In genomic region chr19:17391371-17392151, GRCh38 we compare ENCODE assay signal across 8 cellular contexts. TPM values are rescaled to one million over a fixed set of nuclear protein-coding genes. Genes with fewer than 3 reads are reported as not detected.
DNase-seq lines count a peak whose midpoint lies in the region; ATAC-seq and TF ChIP-seq lines count a peak whose summit lies in the region.

No MANE protein-coding gene starts in this region.

- H3K27me3 ChIP-seq in dorsolateral prefrontal cortex (peaks cover 0 to 21% (median 0%) of the 10 kb centered on the region in 45 donors), neuron (ENCODE audit: insufficient read depth, low read length) (no peaks in the 10 kb centered on the region)

- peaks cover 30% of the 10 kb centered on the region for H3K4me1 Mint-ChIP-seq in activated CD4-positive, alpha-beta T cell treated with anti-CD3 and anti-CD28 coated beads, Interleukin-2, amount 10 ng/mL, durations not matched to agents 7 days and 5 days

- ATAC-seq in HG03108 (IDR thresholded peaks at IDR 0.05; ENCODE audit: unreplicated experiment) = no peak

- intact Hi-C loops in dorsolateral prefrontal cortex (cut with DNase I) = loop anchor here in 1 of 2 donors (2.0 to 10.0 kb wide), 3 partner anchors 45 to 324 kb away; partner anchors contain the start of gene NXNL1

- TF ChIP-seq CTCF in dorsolateral prefrontal cortex (IDR thresholded peaks at IDR 0.05 in 54 of 56, conservative IDR thresholded peaks at IDR 0.05 in 2 of 56; ENCODE audit: low read depth in 1 of 56, partially characterized antibody in 56 of 56) = peak in 8 of 56 donors; percentile 2 to 15 (median 6)

- POLR2A ChIA-PET in activated CD4-positive, alpha-beta T cell treated with anti-CD3 and anti-CD28 coated beads, Interleukin-2, amount 10 ng/mL, durations not matched to agents 7 days and 5 days (lab: Charles Lee) = no interaction called here

- peaks cover 1% of the 10 kb centered on the region for H3K9me3 ChIP-seq in neuron (ENCODE audit: low read length)

- peaks cover 3% of the 10 kb centered on the region for H3K9me3 Mint-ChIP-seq in activated CD4-positive, alpha-beta T cell treated with anti-CD3 and anti-CD28 coated beads, Interleukin-2, amount 10 ng/mL, durations not matched to agents 7 days and 5 days

- peaks cover 22% of the 10 kb centered on the region for H3K27me3 Mint-ChIP-seq in activated CD4-positive, alpha-beta T cell treated with anti-CD3 and anti-CD28 coated beads, Interleukin-2, amount 10 ng/mL, durations not matched to agents 7 days and 5 days

- DNase-seq in activated CD4-positive, alpha-beta T cell treated with anti-CD3 and anti-CD28 coated beads, Interleukin-2, amount 10 ng/mL, durations not matched to agents 7 days and 5 days = no peak
- no peak for DNase-seq in activated CD4-positive, alpha-beta T cell treated with anti-CD3 and anti-CD28 coated beads, Interleukin-2, amount 50 U/mL, for 1 hour
- DNase-seq in NOMO-1 treated with DMSO at 0.1 percent for 48 hours (lab: John Stamatoyannopoulos, UW; ENCODE audit: unreplicated experiment) = peak; percentile 73
- DNase-seq in dorsolateral prefrontal cortex = no peak
- DNase-seq in caudate nucleus (lab: John Stamatoyannopoulos, UW) = no peak
- no peak for DNase-seq in NCI-H146 treated with DMSO at 0.1 percent for 48 hours (lab: John Stamatoyannopoulos, UW; ENCODE audit: unreplicated experiment)

- peak overlapping the region in 1 of 59 donors; percentile 27 for H3K27ac ChIP-seq in dorsolateral prefrontal cortex
- H3K27ac ChIP-seq in caudate nucleus (ENCODE audit: low read depth, low read length) = no peak overlapping the region

- peak overlapping the region; percentile 63 for H3K4me3 Mint-ChIP-seq in activated CD4-positive, alpha-beta T cell treated with anti-CD3 and anti-CD28 coated beads, Interleukin-2, amount 10 ng/mL, durations not matched to agents 7 days and 5 days

- CTCF ChIA-PET in activated CD4-positive, alpha-beta T cell treated with anti-CD3 and anti-CD28 coated beads, Interleukin-2, amount 10 ng/mL, durations not matched to agents 7 days and 5 days (lab: Charles Lee) = interaction anchor here (0.6 to 1.0 kb wide), 4 partner anchors 9 to 163 kb away, joined by 3 to 5 read pairs (median 4); no protein-coding TSS in a partner anchor

- H3K27ac Mint-ChIP-seq in activated CD4-positive, alpha-beta T cell treated with anti-CD3 and anti-CD28 coated beads, Interleukin-2, amount 10 ng/mL, durations not matched to agents 7 days and 5 days = peak overlapping the region; percentile 82

- peak overlapping the region; percentile 56 for H2AFZ ChIP-seq in neuron (ENCODE audit: low read depth, low read length)

- H3K4me1 ChIP-seq in neuron (ENCODE audit: insufficient read depth, low read length) = peaks cover 8% of the 10 kb centered on the region

- no peaks in the 10 kb centered on the region for H3K36me3 ChIP-seq in neuron (ENCODE audit: insufficient read depth, low read length)

- H3K4me3 ChIP-seq in dorsolateral prefrontal cortex (peak overlapping the region in 58 of 59 donors; percentile 36 to 73 (median 60)), neuron (ENCODE audit: low read length) (peak overlapping the region; percentile 48)

- peaks cover 7% of the 10 kb centered on the region for H3K36me3 Mint-ChIP-seq in activated CD4-positive, alpha-beta T cell treated with anti-CD3 and anti-CD28 coated beads, Interleukin-2, amount 10 ng/mL, durations not matched to agents 7 days and 5 days (ENCODE audit: low read depth)

RNA-seq across cellular contexts. Expression of gene CCDC194, which starts 2.4 kb away (rescaled TPM):
- total RNA-seq in activated CD4-positive, alpha-beta T cell treated with anti-CD3 and anti-CD28 coated beads, Interleukin-2, amount 10 ng/mL, durations not matched to agents 7 days and 5 days = 1 to 10 TPM; 3.7 to 4.2 TPM
- 1 to 10 TPM in 29 of 120 experiments, under 1 TPM in 25, not detected in 66; 0.43 to 6.0 (median 1.0) TPM for total RNA-seq in dorsolateral prefrontal cortex

RNA-seq across cellular contexts. Expression of gene BST2, which starts 13.9 kb away (rescaled TPM):
- 100 to 1,000 TPM; 192 to 198 TPM for total RNA-seq in activated CD4-positive, alpha-beta T cell treated with anti-CD3 and anti-CD28 coated beads, Interleukin-2, amount 10 ng/mL, durations not matched to agents 7 days and 5 days
- total RNA-seq in dorsolateral prefrontal cortex = 100 to 1,000 TPM in 2 of 120 experiments, 10 to 100 TPM in 118; 13.1 to 146 (median 26.7) TPM

RNA-seq across cellular contexts. Expression of gene PLVAP, which starts 14.4 kb away (rescaled TPM):
- total RNA-seq in activated CD4-positive, alpha-beta T cell treated with anti-CD3 and anti-CD28 coated beads, Interleukin-2, amount 10 ng/mL, durations not matched to agents 7 days and 5 days = not detected
- total RNA-seq in dorsolateral prefrontal cortex = 1 to 10 TPM in 96 of 120 experiments, under 1 TPM in 23, not detected in 1; 0.21 to 6.9 (median 1.7) TPM

RNA-seq across cellular contexts. Expression of gene MVB12A, which starts 28.3 kb away (rescaled TPM):
- 10 to 100 TPM; 33.5 to 44.5 TPM for total RNA-seq in activated CD4-positive, alpha-beta T cell treated with anti-CD3 and anti-CD28 coated beads, Interleukin-2, amount 10 ng/mL, durations not matched to agents 7 days and 5 days
- total RNA-seq in dorsolateral prefrontal cortex = 10 to 100 TPM; 11.0 to 32.6 (median 19.8) TPM

RNA-seq across cellular contexts. Expression of gene GTPBP3, which starts 54.2 kb away (rescaled TPM):
- total RNA-seq in activated CD4-positive, alpha-beta T cell treated with anti-CD3 and anti-CD28 coated beads, Interleukin-2, amount 10 ng/mL, durations not matched to agents 7 days and 5 days = 10 to 100 TPM; 30.9 to 41.3 TPM
- 10 to 100 TPM; 11.7 to 35.1 (median 22.4) TPM for total RNA-seq in dorsolateral prefrontal cortex
